9 cellular contexts compared by ENCODE assay signal in the genomic region with DNA sequence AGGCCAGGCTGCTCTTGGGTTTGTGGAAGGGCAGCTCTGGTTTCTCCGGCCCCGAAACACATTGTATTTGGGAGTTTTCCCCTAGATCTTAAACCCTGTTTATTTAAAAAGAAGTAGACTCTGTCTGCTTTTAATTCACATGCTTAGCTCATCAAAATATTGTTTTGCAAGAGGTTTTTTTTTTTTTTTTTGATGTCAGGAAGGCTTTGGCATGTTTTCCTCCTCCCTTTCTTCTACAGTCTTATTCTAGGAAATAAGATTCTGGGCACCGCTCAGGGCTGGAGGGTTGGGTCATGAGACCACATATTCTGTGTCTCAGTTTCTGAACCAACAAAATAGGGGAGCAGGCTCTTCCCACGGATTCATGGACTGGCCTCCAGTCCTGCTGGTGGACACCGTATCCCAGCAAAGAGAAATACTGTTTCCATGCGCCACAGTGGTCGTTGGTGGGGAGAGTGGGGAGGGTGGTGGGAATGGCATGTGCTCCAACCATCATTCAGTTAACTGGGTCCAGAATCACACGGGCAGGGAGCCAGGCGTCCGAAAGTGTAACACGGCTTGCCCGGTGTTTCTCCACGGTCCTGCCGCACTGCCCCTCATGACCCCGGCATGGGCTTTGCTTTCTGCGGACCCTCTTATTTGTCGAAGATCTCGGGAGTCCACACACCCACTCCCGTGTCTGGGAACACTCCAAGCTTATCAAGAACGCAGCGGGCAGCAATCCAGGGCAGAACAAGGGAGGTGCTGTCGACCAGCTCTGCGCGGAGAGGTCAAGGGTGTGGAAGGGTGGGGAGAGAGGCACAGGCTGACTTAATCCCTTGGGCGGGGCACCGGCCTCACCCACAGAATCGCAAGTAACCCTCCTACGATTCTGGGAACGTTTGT.
DNase-seq lines count a peak whose midpoint lies in the region; ATAC-seq and TF ChIP-seq lines count a peak whose summit lies in the region.
"Had no signal": no experiment of that assay in that cellular context is flagged by ENCODE, and none has a peak within 500 bp of the region (broad histone marks: within the 10 kb centered on the region; RNA-seq: fewer than 3 reads in every experiment).

No MANE protein-coding gene starts in this region.

- no peak overlapping the region for H2BK15ac ChIP-seq in neuronal stem cell (ENCODE audit: low read length)

- peaks cover 18% of the 10 kb centered on the region for H3K79me1 ChIP-seq in neuronal stem cell (ENCODE audit: low read depth, low read length)

- H3K4me3 ChIP-seq in AG04450 (ENCODE audit: low read depth, low read length) (no peak overlapping the region), RWPE2 (ENCODE audit: severe bottlenecking) (no peak overlapping the region), fibroblast of villous mesenchyme (ENCODE audit: low read depth, low read length) (peak overlapping the region; percentile 1), neuronal stem cell (ENCODE audit: low read length in 2 of 2) (no peak overlapping the region)

- POLR2A ChIA-PET in AG04450 (lab: Yijun Ruan, JAX) = interaction anchor here (0.6 to 1.1 kb wide), 7 partner anchors 22 to 223 kb away, joined by 3 to 8 read pairs (median 5); no protein-coding TSS in a partner anchor

- H2AK5ac ChIP-seq in neuronal stem cell (ENCODE audit: low read depth, low read length) = peak overlapping the region; percentile 27

- ATAC-seq in RWPE2 (ENCODE audit: low read depth) (no peak), GM21723 (IDR thresholded peaks at IDR 0.05; ENCODE audit: unreplicated experiment) (no peak), GM21423 (IDR thresholded peaks at IDR 0.05; ENCODE audit: unreplicated experiment) (no peak)

- CTCF ChIA-PET in AG04450 (lab: Charles Lee) = interaction anchor here (0.6 to 1.2 kb wide), 5 partner anchors 44 to 241 kb away, joined by 3 to 4 read pairs (median 3); partner anchors contain the start of gene GLI2

- DNase-seq in AG04450 (ENCODE audit: low read depth, low spot score) (peak; percentile 32), RWPE2 (ENCODE audit: low spot score) (no peak), fibroblast of villous mesenchyme (ENCODE audit: low read depth) (peak; percentile 95), neuronal stem cell (ENCODE audit: low spot score) (no peak), germinal center (ENCODE audit: low spot score) (no peak), NCI-H2196 treated with DMSO at 0.1 percent for 48 hours (lab: John Stamatoyannopoulos, UW; ENCODE audit: unreplicated experiment) (no peak)
- DNase-seq: NCI-H510A treated with DMSO at 0.1 percent for 48 hours had no signal

- no peak overlapping the region for H2BK5ac ChIP-seq in neuronal stem cell (ENCODE audit: low read length)

- H3K4me1 ChIP-seq in RWPE2 (ENCODE audit: insufficient read depth, poor library complexity, severe bottlenecking) (peaks cover 39% of the 10 kb centered on the region), neuronal stem cell (ENCODE audit: control insufficient read depth in 2 of 2, insufficient read depth in 1 of 2, low read depth in 1 of 2, low read length in 2 of 2) (peaks cover 10 to 29% of the 10 kb centered on the region in 2 donors)

- no peak overlapping the region for H4K8ac ChIP-seq in neuronal stem cell (ENCODE audit: low read depth, low read length)

- no peak overlapping the region for H3K4ac ChIP-seq in neuronal stem cell (ENCODE audit: low read length)

- H2BK120ac ChIP-seq in neuronal stem cell (ENCODE audit: low read depth, low read length) = no peak overlapping the region

- H4K91ac ChIP-seq in neuronal stem cell (ENCODE audit: low read depth, low read length, poor library complexity) = no peak overlapping the region

- H3K23ac ChIP-seq in neuronal stem cell (ENCODE audit: low read depth, low read length, poor library complexity) = no peak overlapping the region

- H3K27me3 ChIP-seq in AG04450 (ENCODE audit: control insufficient read depth, insufficient read depth, low read length) (no peaks in the 10 kb centered on the region), RWPE2 (ENCODE audit: insufficient read depth, poor library complexity, severe bottlenecking) (no peaks in the 10 kb centered on the region), neuronal stem cell (ENCODE audit: control insufficient read depth in 3 of 3, insufficient read depth in 3 of 3, low read depth in 1 of 3, low read length in 3 of 3) (no peaks in the 10 kb centered on the region)

- no peak overlapping the region for H3K4me2 ChIP-seq in neuronal stem cell (ENCODE audit: insufficient read depth, low read length, poor library complexity, severe bottlenecking)

- no CpG with 5 or more reads among the region's 29 CpGs for WGBS in neuronal stem cell (ENCODE audit: extremely low coverage in 2 of 2, insufficient read length in 2 of 2, insufficient replicate concordance in 1 of 2), 2 donors

- H3K36me3 ChIP-seq in RWPE2 (ENCODE audit: low read depth) = no peaks in the 10 kb centered on the region
- peaks cover 4 to 23% of the 10 kb centered on the region in 2 donors for H3K36me3 ChIP-seq in neuronal stem cell (replicated peaks in 1 of 2; ENCODE audit: control insufficient read depth in 2 of 2, insufficient read depth in 2 of 2, low read length in 2 of 2)

- no peaks in the 10 kb centered on the region for H3K9me3 ChIP-seq in AG04450 (ENCODE audit: control insufficient read depth, insufficient read depth, low read length)
- no peaks in the 10 kb centered on the region for H3K9me3 ChIP-seq in RWPE2 (ENCODE audit: severe bottlenecking)
- H3K9me3 ChIP-seq in neuronal stem cell (replicated peaks in 1 of 2; ENCODE audit: control insufficient read depth in 2 of 2, insufficient read depth in 1 of 2, low read depth in 1 of 2, low read length in 2 of 2) = no peaks in the 10 kb centered on the region

- no peak for TF ChIP-seq CTCF in AG04450 (IDR thresholded peaks at IDR 0.05; ENCODE audit: low read depth, low read length)
- no peak for TF ChIP-seq CTCF in RWPE2 (IDR thresholded peaks at IDR 0.05; ENCODE audit: poor library complexity, severe bottlenecking)
- TF ChIP-seq CTCF in fibroblast of villous mesenchyme (IDR thresholded peaks at IDR 0.05; ENCODE audit: insufficient read depth, low read depth, low read length) = no peak

- H3K14ac ChIP-seq in neuronal stem cell (ENCODE audit: low read length) = no peak overlapping the region

- no peak overlapping the region for H2BK12ac ChIP-seq in neuronal stem cell (ENCODE audit: low read length)

- no peak overlapping the region for H2AFZ ChIP-seq in neuronal stem cell (ENCODE audit: low read length)

- peak overlapping the region; percentile 65 for H3K27ac ChIP-seq in AG04450 (ENCODE audit: low read depth, low read length)
- peak overlapping the region; percentile 87 for H3K27ac ChIP-seq in RWPE2 (ENCODE audit: poor library complexity, severe bottlenecking)
- no peak overlapping the region for H3K27ac ChIP-seq in neuronal stem cell (replicated peaks; ENCODE audit: low read length)

- H3K18ac ChIP-seq in neuronal stem cell (ENCODE audit: low read length) = peak overlapping the region; percentile 53

- H3K9ac ChIP-seq in neuronal stem cell (ENCODE audit: low read depth, low read length, poor library complexity) = no peak overlapping the region

Comparison
In these comparisons a context has a peak if more than half of its experiments do, and no peak if none do; other contexts are left out.
1. DNase-seq: peak in AG04450 (single experiment) and fibroblast of villous mesenchyme (single experiment); none in RWPE2 (single experiment), neuronal stem cell (single experiment), germinal center (single experiment) and NCI-H2196 treated with DMSO at 0.1 percent for 48 hours (single experiment).